19 cellular contexts compared by ENCODE assay signal in the genomic region with DNA sequence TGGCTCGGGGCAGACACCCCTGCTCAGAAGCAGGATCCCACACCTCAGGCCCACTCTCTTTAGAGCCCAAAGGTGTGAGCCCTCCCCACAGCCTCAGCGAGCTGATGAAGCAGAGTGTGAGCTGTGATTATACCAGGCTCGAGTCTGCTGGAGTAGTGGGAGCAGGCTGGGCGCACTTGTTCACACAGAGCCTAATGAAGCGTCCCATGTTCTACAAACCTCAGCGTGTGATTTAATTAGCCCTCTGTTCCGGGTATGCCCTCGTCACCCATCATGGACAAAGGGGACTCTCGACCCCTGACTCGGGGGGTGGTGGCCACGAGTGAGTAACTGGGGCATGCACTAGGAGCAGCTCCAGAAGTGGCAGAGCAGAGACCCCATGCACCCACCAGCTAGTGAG.
DNase-seq lines count a peak whose midpoint lies in the region; ATAC-seq and TF ChIP-seq lines count a peak whose summit lies in the region.
"Had no signal": no experiment of that assay in that cellular context is flagged by ENCODE, and none has a peak within 500 bp of the region (broad histone marks: within the 10 kb centered on the region; RNA-seq: fewer than 3 reads in every experiment).

No MANE protein-coding gene starts in this region.

- TF ChIP-seq CTCF in H9 (conservative IDR thresholded peaks at IDR 0.05) (no peak), glutamatergic neuron (IDR thresholded peaks at IDR 0.05; ENCODE audit: partially characterized antibody, unreplicated experiment) (no peak), GM10248 (IDR thresholded peaks at IDR 0.05; ENCODE audit: control extremely low read depth, extremely low read depth, low read depth, missing control alignments) (no peak), psoas muscle (IDR thresholded peaks at IDR 0.05) (no peak)

- peak overlapping the region; percentile 22; the same call in 1 of the 2 replicates for H3K14ac ChIP-seq in H9 (ENCODE audit: insufficient read depth, low read length)

- no peak overlapping the region for H3K27ac ChIP-seq in H9 (ENCODE audit: insufficient read length, low read depth, low read length)
- H3K27ac ChIP-seq in psoas muscle = no peak overlapping the region
- H3K27ac ChIP-seq: 22Rv1, SJSA1 had no signal

- H3K27me3 ChIP-seq in H9 (ENCODE audit: insufficient read depth, low read length) (no peaks in the 10 kb centered on the region), psoas muscle (ENCODE audit: insufficient read depth in 3 of 3, low read length in 2 of 3) (peaks cover 0 to 27% (median 1%) of the 10 kb centered on the region in 3 donors)
- H3K27me3 ChIP-seq: SJSA1 had no signal

- no peak overlapping the region for H3K9ac ChIP-seq in H9 (ENCODE audit: extremely low read depth, insufficient read length, low read length)

- POLR2A ChIA-PET in GM10248 (lab: Yijun Ruan, JAX) = no interaction called here

- no peaks in the 10 kb centered on the region for H3K4me1 ChIP-seq in H9 (ENCODE audit: insufficient read depth, low read length)
- H3K4me1 ChIP-seq in psoas muscle = no peaks in the 10 kb centered on the region
- H3K4me1 ChIP-seq: SJSA1 had no signal

- H2AK5ac ChIP-seq in H9 (ENCODE audit: insufficient read length, low read length) = no peak overlapping the region

- H3K4me3 ChIP-seq in psoas muscle = no peak overlapping the region
- H3K4me3 ChIP-seq: SJSA1 had no signal

- no peak overlapping the region for H3K23ac ChIP-seq in H9 (ENCODE audit: insufficient read length, low read depth, low read length)

- H3K4me3 Mint-ChIP-seq in H9 (no peak overlapping the region), glutamatergic neuron (ENCODE audit: unreplicated experiment) (no peak overlapping the region)
- H3K4me3 Mint-ChIP-seq: CD8-positive, alpha-beta T cell had no signal

- no peaks in the 10 kb centered on the region; the same call in 1 of the 2 replicates for H3K27me3 Mint-ChIP-seq in H9 (ENCODE audit: low read depth)
- peaks cover 2% of the 10 kb centered on the region for H3K27me3 Mint-ChIP-seq in glutamatergic neuron (ENCODE audit: unreplicated experiment)

- H3K9me3 ChIP-seq in H9 (ENCODE audit: control insufficient read depth, low read depth, low read length) (no peaks in the 10 kb centered on the region), psoas muscle (no peaks in the 10 kb centered on the region)
- H3K9me3 ChIP-seq: SJSA1 had no signal

- no peak overlapping the region for H2BK5ac ChIP-seq in H9 (ENCODE audit: insufficient read length, low read length)

- CTCF ChIA-PET in GM10248 (lab: Yijun Ruan, JAX) = no interaction called here

- H3K4ac ChIP-seq in H9 (ENCODE audit: low read depth, low read length) = no peak overlapping the region

- no peak overlapping the region for H3K18ac ChIP-seq in H9 (ENCODE audit: insufficient read length, low read depth, low read length)

- H3K27ac Mint-ChIP-seq in H9 (no peak overlapping the region; a peak in 1 of 7 replicates), glutamatergic neuron (ENCODE audit: unreplicated experiment) (no peak overlapping the region)
- H3K27ac Mint-ChIP-seq: CD8-positive, alpha-beta T cell had no signal

- H3K36me3 ChIP-seq in psoas muscle (ENCODE audit: insufficient read depth in 1 of 2, low read depth in 1 of 2) = no peaks in the 10 kb centered on the region
- H3K36me3 ChIP-seq: SJSA1 had no signal

- H3K36me3 Mint-ChIP-seq in H9 (ENCODE audit: insufficient read depth in 1 of 3, low read depth in 3 of 3) (no peaks in the 10 kb centered on the region), glutamatergic neuron (ENCODE audit: unreplicated experiment) (no peaks in the 10 kb centered on the region)
- H3K36me3 Mint-ChIP-seq: CD8-positive, alpha-beta T cell had no signal

- no peak overlapping the region for H2BK120ac ChIP-seq in H9 (ENCODE audit: low read depth, low read length, poor library complexity, severe bottlenecking)

- H4K91ac ChIP-seq in H9 (ENCODE audit: insufficient read length, low read depth, low read length) = no peak overlapping the region

- no peak overlapping the region for H2AFZ ChIP-seq in H9 (ENCODE audit: low read length)

- no peaks in the 10 kb centered on the region for H4K20me1 ChIP-seq in H9 (ENCODE audit: control insufficient read depth, insufficient read depth, insufficient read length)

- no peaks in the 10 kb centered on the region; a peak in 1 of 5 replicates for H3K9me3 Mint-ChIP-seq in H9
- peaks cover 2% of the 10 kb centered on the region for H3K9me3 Mint-ChIP-seq in glutamatergic neuron (ENCODE audit: unreplicated experiment)

- H3K4me2 ChIP-seq in H9 (ENCODE audit: insufficient read depth, insufficient read length, low read length) = no peak overlapping the region

- no peaks in the 10 kb centered on the region for H3K23me2 ChIP-seq in H9 (ENCODE audit: insufficient read length, low read depth, low read length, poor library complexity, severe bottlenecking)

- H3T11ph ChIP-seq in H9 (ENCODE audit: low read length) = no peak overlapping the region

- no peak overlapping the region for H4K5ac ChIP-seq in H9 (ENCODE audit: insufficient read length, low read depth, low read length)

- H3K79me2 ChIP-seq in H9 (ENCODE audit: insufficient read depth, low read length) = no peaks in the 10 kb centered on the region

- peak; percentile 38 for DNase-seq in DMS 273 (lab: John Stamatoyannopoulos, UW; ENCODE audit: unreplicated experiment)
- no peak for DNase-seq in DMS 273 treated with DMSO at 0.1 percent for 48 hours (lab: John Stamatoyannopoulos, UW)
- DNase-seq in H9 = no peak
- DNase-seq in left kidney (ENCODE audit: low read depth, low spot score) = peak; percentile 59
- peak; percentile 79 for DNase-seq in retina
- no peak for DNase-seq in glutamatergic neuron
- DNase-seq in GM10248 (ENCODE audit: extremely low spot score) = no peak
- DNase-seq in psoas muscle = no peak
- DNase-seq: ACHN; C1 segment of cervical spinal cord; CD8-positive, alpha-beta T cell; Kasumi-1; NCI-H2081; NCI-H748 treated with DMSO at 0.1 percent for 48 hours; OCI-M1; T-helper 1 cell had no signal

- no CpG with 5 or more reads among the region's 11 CpGs for WGBS in H9 (ENCODE audit: extremely low coverage, insufficient read length, low lambda C conversion rate)
- WGBS in psoas muscle, 3 donors = 27 to 37% (median 30%) methylated on average over 11 of the region's 11 CpGs

- intact Hi-C loops in psoas muscle (cut with DNase I) = no loop called here

- H3K4me1 Mint-ChIP-seq in H9 (peaks cover 8 to 21% of the 10 kb centered on the region in 2 experiments), glutamatergic neuron (ENCODE audit: low read depth, unreplicated experiment) (peaks cover 9% of the 10 kb centered on the region)

- no peak overlapping the region for H2BK20ac ChIP-seq in H9 (ENCODE audit: low read depth, low read length, poor library complexity, severe bottlenecking)

- no peaks in the 10 kb centered on the region for H3K79me1 ChIP-seq in H9 (ENCODE audit: insufficient read depth, low read depth, low read length, poor library complexity, severe bottlenecking)

- ATAC-seq in psoas muscle = no peak
- ATAC-seq: CD8-positive, alpha-beta T cell; Right ventricle myocardium inferior had no signal

- no peak overlapping the region for H3K56ac ChIP-seq in H9 (ENCODE audit: insufficient read length, low read depth, low read length)

- H2BK15ac ChIP-seq in H9 (ENCODE audit: low read depth, low read length) = no peak overlapping the region

- H4K8ac ChIP-seq in H9 (replicated peaks; ENCODE audit: insufficient read length, low read depth, low read length) = no peak overlapping the region

- no peak overlapping the region for H2BK12ac ChIP-seq in H9 (ENCODE audit: insufficient read length, low read depth, low read length)

Comparison
In these comparisons a context has a peak if more than half of its experiments do, and no peak if none do; other contexts are left out.
1. DNase-seq: peak in DMS 273 (single experiment), left kidney (single experiment) and retina (single experiment); none in DMS 273 treated with DMSO at 0.1 percent for 48 hours (single experiment), H9 (single experiment), glutamatergic neuron (single experiment), GM10248 (single experiment) and psoas muscle (0 of 2).